Comparison of ENCODE assay signal across 18 cellular contexts in the genomic region with DNA sequence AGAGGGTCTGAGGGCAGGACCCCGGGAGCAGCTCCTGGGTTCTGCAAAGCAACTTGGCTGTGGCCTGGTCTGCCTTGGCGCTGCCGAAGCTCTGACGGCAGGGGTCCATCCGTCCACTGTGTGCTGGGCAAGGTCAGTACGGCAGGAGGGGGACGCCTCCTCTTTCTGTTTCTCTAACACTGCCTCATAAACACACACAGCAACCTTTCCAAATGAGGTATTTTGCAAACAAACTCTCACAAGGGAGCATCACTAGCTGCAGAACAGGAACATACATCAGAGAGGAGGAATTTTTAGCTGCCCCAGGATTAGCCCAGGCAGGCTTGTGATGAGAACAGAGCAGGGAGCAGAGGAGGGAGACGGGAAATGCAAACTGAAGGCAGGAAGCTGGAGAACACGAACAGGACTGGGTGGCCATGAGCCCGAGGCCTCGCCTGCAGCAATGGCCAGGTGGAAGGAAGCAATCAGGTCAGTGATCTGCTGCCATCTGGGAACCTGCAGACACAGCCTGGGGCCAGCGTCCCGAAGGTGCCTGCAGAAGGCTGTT. TPM values are rescaled to one million over a fixed set of nuclear protein-coding genes. Genes with fewer than 3 reads are reported as not detected.
A peak's percentile ranks its signal among the peaks of the same experiment; 100 is the strongest.
DNase-seq lines count a peak whose midpoint lies in the region; ATAC-seq, FAIRE-seq and TF ChIP-seq lines count a peak whose summit lies in the region.
"Had no signal": no experiment of that assay in that cellular context is flagged by ENCODE, and none has a peak within 500 bp of the region (broad histone marks: within the 10 kb centered on the region; RNA-seq: fewer than 3 reads in every experiment).

No MANE protein-coding gene starts in this region.

- H3K4me1 ChIP-seq in kidney (ENCODE audit: control insufficient read depth in 1 of 2, insufficient read depth in 1 of 2, low read depth in 1 of 2, low read length in 2 of 2) (no peaks in the 10 kb centered on the region), spleen (peaks cover 0 to 52% (median 20%) of the 10 kb centered on the region in 6 donors), thyroid gland (no peaks in the 10 kb centered on the region)

- no peaks in the 10 kb centered on the region for H3K36me3 ChIP-seq in bronchial epithelial cell (ENCODE audit: control insufficient read depth, insufficient read depth, low read length)
- no peaks in the 10 kb centered on the region for H3K36me3 ChIP-seq in kidney (ENCODE audit: control insufficient read depth in 1 of 2, insufficient read depth in 2 of 2, low read length in 2 of 2)
- peaks cover 0 to 3% (median 0%) of the 10 kb centered on the region in 6 donors for H3K36me3 ChIP-seq in spleen
- H3K36me3 ChIP-seq in thyroid gland: no peaks in the 10 kb centered on the region
- H3K36me3 ChIP-seq: thoracic aorta had no signal

- no peak for TF ChIP-seq CTCF in bronchial epithelial cell (IDR thresholded peaks at IDR 0.05; ENCODE audit: insufficient read depth, low read length, severe bottlenecking)
- no peak for TF ChIP-seq CTCF in kidney (IDR thresholded peaks at IDR 0.05; ENCODE audit: borderline replicate concordance, extremely low read depth, insufficient read depth)
- no peak for TF ChIP-seq CTCF in spleen (IDR thresholded peaks at IDR 0.05 in 8 of 11, conservative IDR thresholded peaks at IDR 0.05 in 3 of 11)
- no peak for TF ChIP-seq CTCF in thyroid gland (IDR thresholded peaks at IDR 0.05)

- intact Hi-C loops in kidney (cut with DNase I) (no loop called here), spleen (cut with DNase I; ENCODE audit: low total_unique reads) (no loop called here), thyroid gland (cut with DNase I) (no loop called here)

- H3K9ac ChIP-seq in kidney (ENCODE audit: low read length in 2 of 2): no peak overlapping the region

- no peak for ATAC-seq in GM21360 (IDR thresholded peaks at IDR 0.05; ENCODE audit: unreplicated experiment)

- TF ChIP-seq POLR2A in spleen (IDR thresholded peaks at IDR 0.05) (no peak), thyroid gland (IDR thresholded peaks at IDR 0.05) (no peak)

- H3K9me3 ChIP-seq in kidney (ENCODE audit: control insufficient read depth in 1 of 2, low read length in 2 of 2) (peaks cover 5 to 9% of the 10 kb centered on the region in 2 donors), spleen (peaks cover 0 to 26% (median 25%) of the 10 kb centered on the region in 8 donors), thyroid gland (no peaks in the 10 kb centered on the region)

- 62 to 82% (median 74%) methylated on average over 9 to 13 of the region's 13 CpGs for WGBS in spleen, 5 donors
- WGBS in thyroid gland, 2 donors: 78 to 81% methylated on average over 13 of the region's 13 CpGs

- H3K27me3 ChIP-seq in bronchial epithelial cell (ENCODE audit: control insufficient read depth, insufficient read depth, low read length) (no peaks in the 10 kb centered on the region), spleen (replicated peaks in 1 of 7) (no peaks in the 10 kb centered on the region), thyroid gland (no peaks in the 10 kb centered on the region)

- DNase-seq in NCI-H1417 (lab: John Stamatoyannopoulos, UW) (peak in 2 of 3 experiments; percentile 83 to 84), NCI-H1417 treated with DMSO at 0.1 percent for 48 hours (lab: John Stamatoyannopoulos, UW) (no peak), bronchial epithelial cell (ENCODE audit: low read depth) (peak; percentile 54), kidney (peak; percentile 54), spleen (peak; percentile 52), LoVo (ENCODE audit: low spot score) (no peak), thyroid gland (no peak)
- DNase-seq: activated B cell treated with CpG ODN at 0.5 μM for 24 hours; activated effector memory CD4-positive, alpha-beta T cell treated with anti-CD3 and anti-CD28 coated beads, Interleukin-2, amount 50 U/mL, for 16 hours; MM.1S; NCI-H69; stimulated activated CD4-positive, alpha-beta T cell treated with anti-CD3 and anti-CD28 coated beads, Interleukin-4, amount 100 ng/mL, for 1 hour; stimulated activated CD8-positive, alpha-beta memory T cell treated with anti-CD3 and anti-CD28 coated beads, Interleukin-4, amount 100 ng/mL, for 48 hours; T-helper 1 cell had no signal

- H3K27ac ChIP-seq in kidney (ENCODE audit: low read depth in 2 of 2, low read length in 2 of 2): no peak overlapping the region
- H3K27ac ChIP-seq in spleen: peak overlapping the region in 6 of 8 donors; percentile 13 to 72 (median 61)
- no peak overlapping the region for H3K27ac ChIP-seq in thyroid gland
- H3K27ac ChIP-seq: thoracic aorta had no signal

- H3K4me3 ChIP-seq in bronchial epithelial cell (ENCODE audit: low read depth, low read length) (no peak overlapping the region), kidney (ENCODE audit: low read length in 2 of 2) (no peak overlapping the region), spleen (no peak overlapping the region), thyroid gland (replicated peaks in 1 of 3) (no peak overlapping the region)
- H3K4me3 ChIP-seq: thoracic aorta had no signal

- no peak for FAIRE-seq in bronchial epithelial cell (lab: Jason Lieb, UNC)
- FAIRE-seq in kidney (lab: Jason Lieb, UNC): no peak

RNA-seq across cellular contexts. Expression of gene NSMF, which starts 20.3 kb away (rescaled TPM):
- total RNA-seq in bronchial epithelial cell (15.1 and 17.9 TPM in 2 replicates), kidney (49.5 TPM), spleen (10 to 100 TPM; 21.8 to 39.0 (median 25.5) TPM), thyroid gland (10 to 100 TPM; 50.1 to 58.5 (median 54.2) TPM)
- polyA plus RNA-seq in kidney (ENCODE audit: insufficient read depth, low read depth, low replicate concordance) (32.7 TPM), spleen (10 to 100 TPM; 21.8 to 49.3 (median 26.7) TPM)

RNA-seq across cellular contexts. Expression of gene ENTPD8, which starts 38.2 kb away (rescaled TPM):
- total RNA-seq in bronchial epithelial cell (not detected in 2 replicates), kidney (5.2 TPM), spleen (under 1 TPM in 3 of 7 donors, not detected in 4; 0.26 to 0.37 (median 0.28) TPM), thyroid gland (under 1 TPM in 2 of 4 donors, not detected in 2; 0.29 to 0.78 TPM)
- polyA plus RNA-seq in kidney (ENCODE audit: insufficient read depth, low read depth, low replicate concordance) (5.0 TPM), spleen (under 1 TPM; 0.07 to 0.10 (median 0.09) TPM)
- total RNA-seq: activated B cell treated with CpG ODN at 0.5 μM for 24 hours, RPMI7951, thoracic aorta had no signal

RNA-seq across cellular contexts. Expression of gene NOXA1, which starts 56.2 kb away (rescaled TPM):
- total RNA-seq in bronchial epithelial cell (0.53 and 2.3 TPM in 2 replicates), kidney (21.8 TPM), spleen (10 to 100 TPM in 2 of 7 donors, 1 to 10 TPM in 5; 1.9 to 15.0 (median 5.3) TPM), thyroid gland (10 to 100 TPM in 2 of 4 donors, 1 to 10 TPM in 2; 5.4 to 16.6 (median 10.0) TPM)
- polyA plus RNA-seq in kidney (ENCODE audit: insufficient read depth, low read depth, low replicate concordance) (19.1 TPM), spleen (10 to 100 TPM in 1 of 3 donors, 1 to 10 TPM in 2; 3.2 to 10.7 (median 7.8) TPM)
- total RNA-seq: H4, RPMI7951 had no signal

RNA-seq across cellular contexts. Expression of gene EXD3, which starts 56.4 kb away (rescaled TPM):
- total RNA-seq in bronchial epithelial cell (10.8 and 12.2 TPM in 2 replicates), kidney (44.5 TPM), spleen (10 to 100 TPM; 14.5 to 52.8 (median 29.8) TPM), thyroid gland (10 to 100 TPM; 13.0 to 32.0 (median 26.6) TPM)
- polyA plus RNA-seq in kidney (ENCODE audit: insufficient read depth, low read depth, low replicate concordance) (18.9 TPM), spleen (10 to 100 TPM; 15.6 to 62.3 (median 43.4) TPM)

Comparison
In these comparisons a context has a peak if more than half of its experiments do, and no peak if none do; other contexts are left out.
1. DNase-seq: peak in NCI-H1417 (2 of 3), bronchial epithelial cell (single experiment), kidney (single experiment) and spleen (single experiment); none in NCI-H1417 treated with DMSO at 0.1 percent for 48 hours (single experiment), LoVo (single experiment) and thyroid gland (0 of 2).
2. H3K27ac ChIP-seq: peak in spleen (6 of 8); none in kidney (0 of 2) and thyroid gland (0 of 3).